ENCODE assay signal across 9 cellular contexts in the genomic region with DNA sequence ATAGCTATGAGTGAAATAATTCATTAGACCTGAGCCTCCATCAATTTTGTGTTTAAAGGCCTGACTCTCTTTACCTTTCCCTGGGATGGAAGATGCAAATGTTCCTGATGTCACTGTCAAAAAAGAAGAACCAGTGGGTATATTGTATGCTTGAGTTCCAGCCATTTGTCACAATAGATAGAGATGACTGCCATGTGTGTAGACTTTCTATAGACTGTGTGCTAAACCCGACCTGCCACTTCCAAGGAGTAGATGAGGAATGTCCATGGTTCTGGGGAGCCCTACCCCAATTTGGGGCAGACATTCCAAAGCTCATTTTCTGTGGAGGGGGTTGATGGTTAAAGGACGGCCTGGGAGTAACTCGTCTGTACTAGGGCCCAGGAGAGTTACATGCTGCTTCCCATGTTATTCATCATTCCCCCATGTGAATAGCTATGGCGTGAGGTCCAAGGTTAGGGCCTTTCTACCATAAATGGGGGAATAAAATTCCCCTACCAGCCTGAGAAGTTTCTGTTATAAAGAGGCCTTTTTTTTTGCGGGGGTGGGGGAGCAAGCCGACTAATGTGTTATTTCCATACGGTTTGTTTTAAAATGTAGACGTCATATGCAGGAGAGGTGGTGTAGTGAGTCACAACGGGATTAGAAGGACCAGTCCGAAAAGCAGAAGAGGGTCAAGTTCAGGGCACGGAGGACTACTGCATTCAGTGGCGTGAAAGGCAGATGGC. TPM values are rescaled to one million over a fixed set of nuclear protein-coding genes. Genes with fewer than 3 reads are reported as not detected.
DNase-seq lines count a peak whose midpoint lies in the region; ATAC-seq and TF ChIP-seq lines count a peak whose summit lies in the region.
"Had no signal": no experiment of that assay in that cellular context is flagged by ENCODE, and none has a peak within 500 bp of the region (broad histone marks: within the 10 kb centered on the region; RNA-seq: fewer than 3 reads in every experiment).

No MANE protein-coding gene starts in this region.

- peak overlapping the region; percentile 81 for H2AK5ac ChIP-seq in mesenchymal stem cell (ENCODE audit: low read length, severe bottlenecking)

- peak; percentile 62 for DNase-seq in GM12864 (ENCODE audit: low read depth)
- no peak for DNase-seq in activated naive CD8-positive, alpha-beta T cell treated with anti-CD3 and anti-CD28 coated beads, Interleukin-2, amount 50 U/mL, for 24 hours
- DNase-seq in mesenchymal stem cell: peak; percentile 84
- no peak for DNase-seq in globus pallidus (ENCODE audit: low spot score)
- DNase-seq in middle frontal gyrus (ENCODE audit: extremely low spot score, low spot score): no peak
- DNase-seq in midbrain (lab: John Stamatoyannopoulos, UW): no peak
- no peak for DNase-seq in stimulated activated CD4-positive, alpha-beta T cell treated with anti-CD3 and anti-CD28 coated beads, Interleukin-4, amount 100 ng/mL, for 4 hours
- DNase-seq: NCI-H2171 had no signal

- no peaks in the 10 kb centered on the region for H3K79me1 ChIP-seq in mesenchymal stem cell (replicated peaks; ENCODE audit: low read length, poor library complexity, severe bottlenecking)

- peak overlapping the region; percentile 84 for H2BK120ac ChIP-seq in mesenchymal stem cell (ENCODE audit: low read depth, low read length)

- H3K18ac ChIP-seq in mesenchymal stem cell (ENCODE audit: low read depth in 1 of 2, low read length in 2 of 2): peak overlapping the region; percentile 11 to 30

- no peak overlapping the region for H2BK5ac ChIP-seq in mesenchymal stem cell (ENCODE audit: low read depth, low read length, poor library complexity, severe bottlenecking)

- peaks cover 8% of the 10 kb centered on the region for H3K9me3 Mint-ChIP-seq in activated naive CD8-positive, alpha-beta T cell treated with anti-CD3 and anti-CD28 coated beads, Interleukin-2, amount 50 U/mL, for 24 hours

- H4K8ac ChIP-seq in mesenchymal stem cell (ENCODE audit: low read length): peak overlapping the region; percentile 90

- no peak overlapping the region for H3K23ac ChIP-seq in mesenchymal stem cell (ENCODE audit: low read length in 2 of 2)

- no peaks in the 10 kb centered on the region for H3K36me3 ChIP-seq in mesenchymal stem cell (ENCODE audit: control insufficient read depth in 1 of 2, insufficient read depth in 2 of 2, low read depth in 1 of 2, low read length in 2 of 2)

- peaks cover 27% of the 10 kb centered on the region for H3K4me1 Mint-ChIP-seq in activated naive CD8-positive, alpha-beta T cell treated with anti-CD3 and anti-CD28 coated beads, Interleukin-2, amount 50 U/mL, for 24 hours

- H3K27ac ChIP-seq in mesenchymal stem cell (ENCODE audit: low read length, poor library complexity, severe bottlenecking): peak overlapping the region; percentile 30

- H2AFZ ChIP-seq in mesenchymal stem cell (ENCODE audit: low read depth, low read length): no peak overlapping the region

- peak overlapping the region; percentile 14 to 40 for H2BK12ac ChIP-seq in mesenchymal stem cell (ENCODE audit: low read length in 2 of 2)

- WGBS in mesenchymal stem cell: 43% methylated on average over 10 of the region's 12 CpGs

- peaks cover 3% of the 10 kb centered on the region for H3K36me3 Mint-ChIP-seq in activated naive CD8-positive, alpha-beta T cell treated with anti-CD3 and anti-CD28 coated beads, Interleukin-2, amount 50 U/mL, for 24 hours (ENCODE audit: low read depth)

- H3K4ac ChIP-seq in mesenchymal stem cell (ENCODE audit: low read depth in 1 of 2, low read length in 2 of 2): peak overlapping the region; percentile 3 to 24

- H3K14ac ChIP-seq in mesenchymal stem cell (ENCODE audit: low read length in 2 of 2): no peak overlapping the region

- no peak overlapping the region for H3K4me3 Mint-ChIP-seq in activated naive CD8-positive, alpha-beta T cell treated with anti-CD3 and anti-CD28 coated beads, Interleukin-2, amount 50 U/mL, for 24 hours

- H3K9me3 ChIP-seq in mesenchymal stem cell (ENCODE audit: control insufficient read depth, low read length): peaks cover 1% of the 10 kb centered on the region

- peak overlapping the region; percentile 29 for H3K27ac Mint-ChIP-seq in activated naive CD8-positive, alpha-beta T cell treated with anti-CD3 and anti-CD28 coated beads, Interleukin-2, amount 50 U/mL, for 24 hours

- no peaks in the 10 kb centered on the region for H3K27me3 Mint-ChIP-seq in activated naive CD8-positive, alpha-beta T cell treated with anti-CD3 and anti-CD28 coated beads, Interleukin-2, amount 50 U/mL, for 24 hours

- no peaks in the 10 kb centered on the region for H3K27me3 ChIP-seq in mesenchymal stem cell (ENCODE audit: control insufficient read depth in 1 of 2, insufficient read depth in 1 of 2, low read length in 2 of 2)

- no peak overlapping the region for H3K4me2 ChIP-seq in mesenchymal stem cell (ENCODE audit: low read length, poor library complexity, severe bottlenecking)

- TF ChIP-seq CTCF in GM12864 (IDR thresholded peaks at IDR 0.05; ENCODE audit: low read depth, low read length, missing control alignments): no peak

- peak; percentile 60 for ATAC-seq in HG02798 (IDR thresholded peaks at IDR 0.05; ENCODE audit: poor library complexity, unreplicated experiment)
- ATAC-seq in activated naive CD8-positive, alpha-beta T cell treated with anti-CD3 and anti-CD28 coated beads, Interleukin-2, amount 50 U/mL, for 24 hours: no peak

- peak overlapping the region; percentile 57 for H3K9ac ChIP-seq in mesenchymal stem cell (ENCODE audit: low read length)

- H2BK15ac ChIP-seq in mesenchymal stem cell (ENCODE audit: low read depth, poor library complexity, severe bottlenecking): no peak overlapping the region

- peak overlapping the region; percentile 66 for H4K91ac ChIP-seq in mesenchymal stem cell (ENCODE audit: low read length)

- H3K4me3 ChIP-seq in GM12864 (ENCODE audit: low read depth, low read length) (no peak overlapping the region), mesenchymal stem cell (ENCODE audit: insufficient read depth in 1 of 2, low read depth in 1 of 2, low read length in 2 of 2) (no peak overlapping the region)

- H3K4me1 ChIP-seq in mesenchymal stem cell (ENCODE audit: control insufficient read depth, insufficient read depth, low read depth, low read length): peaks cover 10% of the 10 kb centered on the region

RNA-seq across cellular contexts. Expression of gene IL1B, which starts 24.1 kb away (rescaled TPM):
- 5.3 TPM for polyA plus RNA-seq in mesenchymal stem cell (2013, experiment 1 of 2)
- 5.7 TPM for polyA plus RNA-seq in mesenchymal stem cell (2013, experiment 2 of 2)

RNA-seq across cellular contexts. Expression of gene IL1A, which starts 28.2 kb away (rescaled TPM):
- 0.72 TPM for polyA plus RNA-seq in mesenchymal stem cell (2013, experiment 1 of 2)
- 0.84 TPM for polyA plus RNA-seq in mesenchymal stem cell (2013, experiment 2 of 2)

RNA-seq across cellular contexts. Expression of gene CKAP2L, which starts 48.1 kb away (rescaled TPM):
- polyA plus RNA-seq in mesenchymal stem cell (2013, experiment 1 of 2): 2.7 TPM
- polyA plus RNA-seq in mesenchymal stem cell (2013, experiment 2 of 2): 3.1 TPM

Comparison
In these comparisons a context has a peak if more than half of its experiments do, and no peak if none do; other contexts are left out.
1. DNase-seq: peak in GM12864 (single experiment) and mesenchymal stem cell (single experiment); none in activated naive CD8-positive, alpha-beta T cell treated with anti-CD3 and anti-CD28 coated beads, Interleukin-2, amount 50 U/mL, for 24 hours (single experiment), globus pallidus (single experiment), middle frontal gyrus (single experiment), midbrain (single experiment) and stimulated activated CD4-positive, alpha-beta T cell treated with anti-CD3 and anti-CD28 coated beads, Interleukin-4, amount 100 ng/mL, for 4 hours (0 of 2).